ENCODE assay signal across 8 cellular contexts in the genomic region with DNA sequence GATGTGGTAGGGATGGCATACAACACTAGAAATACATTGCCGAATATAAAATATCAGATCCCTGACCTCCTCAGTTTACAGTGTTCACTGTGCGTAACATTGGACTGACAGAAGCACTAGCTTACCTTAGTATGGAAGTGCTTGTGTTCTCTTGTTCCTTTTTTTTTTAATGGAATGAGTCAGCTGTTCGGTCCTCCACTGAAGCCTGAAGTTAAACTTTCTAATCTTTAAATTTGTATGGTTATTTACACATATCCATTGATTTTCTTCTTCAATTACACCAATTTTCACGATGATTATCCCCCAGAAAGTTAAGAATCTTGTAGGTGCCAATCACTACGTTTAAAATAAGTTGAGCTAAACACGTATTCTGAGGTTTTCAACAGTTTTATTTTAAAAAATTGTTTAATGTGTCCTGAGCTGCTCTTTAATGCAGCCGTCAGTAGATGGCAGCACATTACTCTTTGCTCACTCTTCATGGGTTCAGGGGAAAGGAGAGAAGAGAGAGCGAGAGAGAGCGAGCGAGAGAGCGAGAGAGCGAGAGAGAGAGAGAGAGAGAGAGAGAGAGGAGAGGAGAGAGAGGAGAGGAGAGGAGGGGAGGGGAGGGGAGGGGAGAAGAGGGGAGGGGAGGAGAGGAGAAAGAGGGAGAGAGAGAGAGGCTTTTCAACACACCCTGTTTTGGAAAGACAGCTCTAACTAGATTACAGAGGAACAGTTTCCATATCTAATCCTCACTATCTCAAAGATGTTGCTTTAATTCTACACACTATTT.
DNase-seq lines count a peak whose midpoint lies in the region; ATAC-seq and TF ChIP-seq lines count a peak whose summit lies in the region.

No MANE protein-coding gene starts in this region.

- DNase-seq in DMS53 (lab: John Stamatoyannopoulos, UW) (peak; percentile 99), Kasumi-1 (lab: John Stamatoyannopoulos, UW) (peak; percentile 76 to 81), SK-N-MC (ENCODE audit: low read depth, low spot score) (peak; percentile 67), adrenal gland (peak; percentile 53 to 82 (median 70)), right atrium auricular region (ENCODE audit: low spot score) (no peak), retinal pigment epithelial cell (ENCODE audit: low read depth) (peak; percentile 53), cerebellar nuclear complex (lab: John Stamatoyannopoulos, UW) (no peak)

- peak overlapping the region; percentile 73 for H3K9ac ChIP-seq in SK-N-MC (ENCODE audit: insufficient read length)

- H3K9me3 ChIP-seq in SK-N-MC (ENCODE audit: low read depth, low read length) (no peaks in the 10 kb centered on the region), adrenal gland (replicated peaks in 1 of 3) (no peaks in the 10 kb centered on the region), right atrium auricular region (no peaks in the 10 kb centered on the region)

- peak in 1 of 2 donors; percentile 31 for TF ChIP-seq POLR2A in adrenal gland (IDR thresholded peaks at IDR 0.05)

- intact Hi-C loops in adrenal gland (cut with DNase I): no loop called here

- H3K36me3 ChIP-seq in SK-N-MC (ENCODE audit: insufficient read depth, low read length) (no peaks in the 10 kb centered on the region), adrenal gland (replicated peaks in 1 of 2) (no peaks in the 10 kb centered on the region), right atrium auricular region (no peaks in the 10 kb centered on the region)

- peak; percentile 46 to 88 (median 80) for TF ChIP-seq CTCF in adrenal gland (IDR thresholded peaks at IDR 0.05)
- peak; percentile 64 to 74 for TF ChIP-seq CTCF in right atrium auricular region (IDR thresholded peaks at IDR 0.05)
- peak; percentile 78 for TF ChIP-seq CTCF in retinal pigment epithelial cell (conservative IDR thresholded peaks at IDR 0.05; ENCODE audit: low read depth, low read length)

- 10 to 21% (median 16%) methylated on average over 8 to 12 of the region's 12 CpGs for WGBS in adrenal gland, 4 donors

- H3K4me3 ChIP-seq in SK-N-MC (peak overlapping the region; percentile 70), adrenal gland (peak overlapping the region in 1 of 4 donors; percentile 45), right atrium auricular region (no peak overlapping the region), retinal pigment epithelial cell (ENCODE audit: low read length) (peak overlapping the region; percentile 23)

- peak; percentile 79 for ATAC-seq in GM21423 (IDR thresholded peaks at IDR 0.05; ENCODE audit: unreplicated experiment)

- H3K27ac ChIP-seq in SK-N-MC (peak overlapping the region; percentile 77), adrenal gland (peak overlapping the region in 2 of 5 donors; percentile 4 to 14), right atrium auricular region (no peak overlapping the region)

- H3K27me3 ChIP-seq in adrenal gland (no peaks in the 10 kb centered on the region), right atrium auricular region (no peaks in the 10 kb centered on the region)

- H3K4me1 ChIP-seq in adrenal gland (replicated peaks in 1 of 2): no peaks in the 10 kb centered on the region
- H3K4me1 ChIP-seq in right atrium auricular region: no peaks in the 10 kb centered on the region

Comparison
In these comparisons a context has a peak if more than half of its experiments do, and no peak if none do; other contexts are left out.
1. DNase-seq: peak in DMS53 (single experiment), Kasumi-1 (2 of 2), SK-N-MC (single experiment), adrenal gland (7 of 7) and retinal pigment epithelial cell (single experiment); none in right atrium auricular region (single experiment) and cerebellar nuclear complex (0 of 2).
2. H3K4me3 ChIP-seq: peak in SK-N-MC (single experiment) and retinal pigment epithelial cell (single experiment); none in right atrium auricular region (0 of 2).
3. Peak in every context shown above with its lines, with median percentiles within 50 percentile points of each other: CTCF ChIP-seq.